8 cellular contexts compared by ENCODE assay signal in genomic region chr6:142112451-142113061, GRCh38. TPM values are rescaled to one million over a fixed set of nuclear protein-coding genes. Genes with fewer than 3 reads are reported as not detected.
DNase-seq lines count a peak whose midpoint lies in the region; ATAC-seq and TF ChIP-seq lines count a peak whose summit lies in the region.

No MANE protein-coding gene starts in this region.

- TF ChIP-seq CTCF in AG09309 (IDR thresholded peaks at IDR 0.05; ENCODE audit: control insufficient read depth, insufficient read depth, low read depth, low read length, missing control alignments): peak; percentile 70
- peak; percentile 74 for TF ChIP-seq CTCF in MM.1S (IDR thresholded peaks at IDR 0.05; ENCODE audit: low read length)
- peak; percentile 65 for TF ChIP-seq CTCF in psoas muscle (IDR thresholded peaks at IDR 0.05)

- H4K20me1 ChIP-seq in MM.1S (ENCODE audit: insufficient read depth, low read length): no peaks in the 10 kb centered on the region

- H2AFZ ChIP-seq in MM.1S (ENCODE audit: low read length): no peak overlapping the region

- H3K4me3 ChIP-seq in AG09309 (ENCODE audit: control insufficient read depth, low read depth, low read length) (no peak overlapping the region), MM.1S (ENCODE audit: low read length) (no peak overlapping the region), SK-N-MC (no peak overlapping the region), psoas muscle (no peak overlapping the region)

- H3K9me3 ChIP-seq in MM.1S (replicated peaks; ENCODE audit: insufficient read depth, low read length): no peaks in the 10 kb centered on the region
- no peaks in the 10 kb centered on the region for H3K9me3 ChIP-seq in SK-N-MC (ENCODE audit: low read depth, low read length)
- H3K9me3 ChIP-seq in psoas muscle: no peaks in the 10 kb centered on the region

- H3K36me3 ChIP-seq in MM.1S (replicated peaks; ENCODE audit: insufficient read depth, low read length) (no peaks in the 10 kb centered on the region), SK-N-MC (ENCODE audit: insufficient read depth, low read length) (no peaks in the 10 kb centered on the region), psoas muscle (ENCODE audit: insufficient read depth in 1 of 2, low read depth in 1 of 2) (no peaks in the 10 kb centered on the region)

- no peak overlapping the region for H3K4me2 ChIP-seq in MM.1S (ENCODE audit: low read depth, low read length)

- H3K9ac ChIP-seq in MM.1S (ENCODE audit: low read length) (no peak overlapping the region), SK-N-MC (ENCODE audit: insufficient read length) (no peak overlapping the region)

- no peaks in the 10 kb centered on the region for H3K79me2 ChIP-seq in MM.1S (ENCODE audit: low read length)

- no peaks in the 10 kb centered on the region for H3K27me3 ChIP-seq in MM.1S (replicated peaks; ENCODE audit: insufficient read depth, low read length)
- no peaks in the 10 kb centered on the region for H3K27me3 ChIP-seq in psoas muscle (ENCODE audit: insufficient read depth in 3 of 3, low read length in 2 of 3)

- intact Hi-C loops in Right ventricle myocardium superior (cut with DNase I) (no loop called here), psoas muscle (cut with DNase I) (loop anchor here in 1 of 2 donors (10.0 kb wide), 1 partner anchor 128 kb away; no protein-coding TSS in a partner anchor)

- H3K4me1 ChIP-seq in MM.1S (ENCODE audit: low read length) (no peaks in the 10 kb centered on the region), psoas muscle (no peaks in the 10 kb centered on the region)

- 0% methylated on average over 4 of the region's 4 CpGs for WGBS in psoas muscle, 3 donors

- H3K9me2 ChIP-seq in MM.1S (replicated peaks; ENCODE audit: insufficient read depth, low read length): no peaks in the 10 kb centered on the region

- ATAC-seq in GM18870 (IDR thresholded peaks at IDR 0.05; ENCODE audit: unreplicated experiment) (peak; percentile 68), Right ventricle myocardium superior (ENCODE audit: poor library complexity) (no peak), psoas muscle (no peak), HG02970 (IDR thresholded peaks at IDR 0.05; ENCODE audit: low FRiP score, unreplicated experiment) (no peak)

- peak; percentile 46 for DNase-seq in AG09309 (ENCODE audit: low read depth)
- DNase-seq in MM.1S: peak; percentile 58
- DNase-seq in SK-N-MC (ENCODE audit: low read depth, low spot score): peak; percentile 91
- DNase-seq in activated naive CD4-positive, alpha-beta T cell treated with anti-CD3 and anti-CD28 coated beads, Interleukin-2, amount 50 U/mL, for 16 hours: peak; percentile 71
- DNase-seq in Right ventricle myocardium superior: peak; percentile 46
- peak; percentile 42 to 72 for DNase-seq in psoas muscle

- H3F3A ChIP-seq in MM.1S (ENCODE audit: insufficient read depth, low read length): no peaks in the 10 kb centered on the region

- H3K27ac ChIP-seq in MM.1S (ENCODE audit: low read length) (no peak overlapping the region), SK-N-MC (0 out of 2 replicates have a peak overlapping the region, but pooled peaks have one; percentile 5), psoas muscle (no peak overlapping the region)

RNA-seq across cellular contexts. Expression of gene GJE1, which starts 20.2 kb away (rescaled TPM):
- total RNA-seq in Right ventricle myocardium superior (not detected), psoas muscle (not detected)
- not detected for polyA plus RNA-seq in psoas muscle

RNA-seq across cellular contexts. Expression of gene NMBR, which starts 34.4 kb away (rescaled TPM):
- total RNA-seq in Right ventricle myocardium superior (not detected), psoas muscle (not detected)
- not detected for polyA plus RNA-seq in psoas muscle

RNA-seq across cellular contexts. Expression of gene VTA1, which starts 34.5 kb away (rescaled TPM):
- total RNA-seq in Right ventricle myocardium superior (36.0 TPM), psoas muscle (10 to 100 TPM; 46.9 to 57.9 (median 54.2) TPM)
- 100 to 1,000 TPM in 1 of 3 donors, 10 to 100 TPM in 2; 47.2 to 101 (median 69.7) TPM for polyA plus RNA-seq in psoas muscle
